8 cellular contexts compared by ENCODE assay signal in the genomic region with DNA sequence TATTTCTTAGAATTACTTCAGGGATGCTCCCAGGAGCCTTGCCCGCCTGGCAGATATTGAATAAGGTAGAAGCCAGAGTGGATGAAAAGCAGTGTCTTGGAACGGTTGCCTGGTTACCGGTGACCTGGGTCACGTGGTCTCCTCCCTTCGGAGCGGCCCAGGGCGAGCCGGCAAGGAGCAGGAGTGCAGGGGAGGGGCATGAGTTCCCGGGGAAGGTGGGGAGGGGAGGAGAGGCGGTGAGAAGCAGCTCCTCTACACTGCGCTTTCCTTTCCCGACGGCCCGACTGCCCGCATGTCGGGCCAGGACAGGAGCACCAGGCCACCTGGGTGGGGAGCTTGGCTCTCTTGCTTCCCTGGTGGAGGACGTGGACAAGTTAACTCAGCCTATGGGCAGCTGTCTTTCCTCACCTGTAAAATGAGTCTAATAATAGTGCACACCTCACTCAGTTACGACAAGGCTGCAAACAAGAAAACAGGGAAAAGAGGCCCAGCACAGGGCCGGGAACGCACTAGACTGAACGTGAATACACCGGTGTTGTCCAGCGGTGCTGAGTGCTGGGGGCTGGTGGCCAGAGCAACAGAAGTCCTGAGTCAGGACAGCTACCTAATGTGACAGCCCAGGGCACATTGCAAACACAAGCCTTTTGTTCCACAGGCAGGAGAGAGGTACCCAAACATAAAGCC.
A peak's percentile ranks its signal among the peaks of the same experiment; 100 is the strongest.
DNase-seq lines count a peak whose midpoint lies in the region; ATAC-seq, FAIRE-seq and TF ChIP-seq lines count a peak whose summit lies in the region.

No MANE protein-coding gene starts in this region.

- H3K4me3 Mint-ChIP-seq in progenitor cell of endocrine pancreas (ENCODE audit: low read depth), result peak overlapping the region; percentile 44

- H3K27me3 ChIP-seq in H7 (ENCODE audit: control insufficient read depth, insufficient read depth, low read length), result peaks cover 8% of the 10 kb centered on the region
- no peaks in the 10 kb centered on the region for H3K27me3 ChIP-seq in cardiac muscle cell

- H3K27ac ChIP-seq in cardiac muscle cell, result peak overlapping the region; percentile 66

- H3K9me3 Mint-ChIP-seq in progenitor cell of endocrine pancreas (ENCODE audit: low read depth), result no peaks in the 10 kb centered on the region

- H3K4me3 ChIP-seq in H7 (ENCODE audit: insufficient read depth, low read depth, low read length) (0 out of 2 replicates have a peak overlapping the region, but pooled peaks have one; percentile 11), cardiac muscle cell (no peak overlapping the region)

- H3K27ac Mint-ChIP-seq in progenitor cell of endocrine pancreas, result peak overlapping the region; percentile 96

- ATAC-seq in GM18867 (IDR thresholded peaks at IDR 0.05; ENCODE audit: unreplicated experiment), result no peak
- no peak for ATAC-seq in SK-N-SH treated with all-trans-retinoic acid at 6 μM for 48 hours

- TF ChIP-seq CTCF in cardiac muscle cell (IDR thresholded peaks at IDR 0.05; ENCODE audit: low read depth, low read length), result no peak
- no peak for TF ChIP-seq CTCF in progenitor cell of endocrine pancreas (IDR thresholded peaks at IDR 0.05; ENCODE audit: unreplicated experiment)

- TF ChIP-seq POLR2A in H54 (IDR thresholded peaks at IDR 0.05; ENCODE audit: low read depth, low read length), result no peak

- H3K36me3 ChIP-seq in H7 (replicated peaks; ENCODE audit: control insufficient read depth, insufficient read depth, low read length) (no peaks in the 10 kb centered on the region), cardiac muscle cell (no peaks in the 10 kb centered on the region)

- DNase-seq in H7 (peak; percentile 93), NCI-H510A treated with DMSO at 0.1 percent for 48 hours (lab: John Stamatoyannopoulos, UW) (peak; percentile 77), cardiac muscle cell (ENCODE audit: low read depth in 1 of 2, low spot score in 1 of 2) (peak; percentile 45 to 91), progenitor cell of endocrine pancreas (ENCODE audit: low spot score, unreplicated experiment) (peak; percentile 70), NOMO-1 treated with dmso at 0.1 percent for 144 hours (lab: John Stamatoyannopoulos, UW; ENCODE audit: unreplicated experiment) (no peak), H54 (ENCODE audit: insufficient read length, low spot score) (no peak)

- H3K9me3 ChIP-seq in cardiac muscle cell (ENCODE audit: low read depth), result no peaks in the 10 kb centered on the region

- no peaks in the 10 kb centered on the region for H3K27me3 Mint-ChIP-seq in progenitor cell of endocrine pancreas

- H3K4me1 Mint-ChIP-seq in progenitor cell of endocrine pancreas (ENCODE audit: low read depth), result peaks cover 45% of the 10 kb centered on the region

- H3K4me1 ChIP-seq in cardiac muscle cell (ENCODE audit: low read depth), result peaks cover 22% of the 10 kb centered on the region

- H3K36me3 Mint-ChIP-seq in progenitor cell of endocrine pancreas (ENCODE audit: insufficient read depth), result no peaks in the 10 kb centered on the region

- no peak for FAIRE-seq in H54 (lab: Jason Lieb, UNC)

TF ChIP-seq in SK-N-SH treated with all-trans-retinoic acid at 6 μM for 48 hours, 23 proteins besides CTCF, POLR2A, EP300 and RAD21:
- no peak for TF ChIP-seq ZFP30 (CRISPR knock-in tag; IDR thresholded peaks at IDR 0.05)
- TF ChIP-seq ZFP3 (CRISPR knock-in tag; IDR thresholded peaks at IDR 0.05), result no peak
- no peak for TF ChIP-seq ZNF70 (CRISPR knock-in tag; IDR thresholded peaks at IDR 0.05)
- TF ChIP-seq, protein P1, sequence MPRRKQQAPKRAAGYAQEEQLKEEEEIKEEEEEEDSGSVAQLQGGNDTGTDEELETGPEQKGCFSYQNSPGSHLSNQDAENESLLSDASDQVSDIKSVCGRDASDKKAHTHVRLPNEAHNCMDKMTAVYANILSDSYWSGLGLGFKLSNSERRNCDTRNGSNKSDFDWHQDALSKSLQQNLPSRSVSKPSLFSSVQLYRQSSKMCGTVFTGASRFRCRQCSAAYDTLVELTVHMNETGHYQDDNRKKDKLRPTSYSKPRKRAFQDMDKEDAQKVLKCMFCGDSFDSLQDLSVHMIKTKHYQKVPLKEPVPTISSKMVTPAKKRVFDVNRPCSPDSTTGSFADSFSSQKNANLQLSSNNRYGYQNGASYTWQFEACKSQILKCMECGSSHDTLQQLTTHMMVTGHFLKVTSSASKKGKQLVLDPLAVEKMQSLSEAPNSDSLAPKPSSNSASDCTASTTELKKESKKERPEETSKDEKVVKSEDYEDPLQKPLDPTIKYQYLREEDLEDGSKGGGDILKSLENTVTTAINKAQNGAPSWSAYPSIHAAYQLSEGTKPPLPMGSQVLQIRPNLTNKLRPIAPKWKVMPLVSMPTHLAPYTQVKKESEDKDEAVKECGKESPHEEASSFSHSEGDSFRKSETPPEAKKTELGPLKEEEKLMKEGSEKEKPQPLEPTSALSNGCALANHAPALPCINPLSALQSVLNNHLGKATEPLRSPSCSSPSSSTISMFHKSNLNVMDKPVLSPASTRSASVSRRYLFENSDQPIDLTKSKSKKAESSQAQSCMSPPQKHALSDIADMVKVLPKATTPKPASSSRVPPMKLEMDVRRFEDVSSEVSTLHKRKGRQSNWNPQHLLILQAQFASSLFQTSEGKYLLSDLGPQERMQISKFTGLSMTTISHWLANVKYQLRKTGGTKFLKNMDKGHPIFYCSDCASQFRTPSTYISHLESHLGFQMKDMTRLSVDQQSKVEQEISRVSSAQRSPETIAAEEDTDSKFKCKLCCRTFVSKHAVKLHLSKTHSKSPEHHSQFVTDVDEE (CRISPR knock-in tag; IDR thresholded peaks at IDR 0.05), result no peak
- no peak for TF ChIP-seq TOX (CRISPR knock-in tag; IDR thresholded peaks at IDR 0.05; ENCODE audit: borderline replicate concordance)
- TF ChIP-seq, protein P2, sequence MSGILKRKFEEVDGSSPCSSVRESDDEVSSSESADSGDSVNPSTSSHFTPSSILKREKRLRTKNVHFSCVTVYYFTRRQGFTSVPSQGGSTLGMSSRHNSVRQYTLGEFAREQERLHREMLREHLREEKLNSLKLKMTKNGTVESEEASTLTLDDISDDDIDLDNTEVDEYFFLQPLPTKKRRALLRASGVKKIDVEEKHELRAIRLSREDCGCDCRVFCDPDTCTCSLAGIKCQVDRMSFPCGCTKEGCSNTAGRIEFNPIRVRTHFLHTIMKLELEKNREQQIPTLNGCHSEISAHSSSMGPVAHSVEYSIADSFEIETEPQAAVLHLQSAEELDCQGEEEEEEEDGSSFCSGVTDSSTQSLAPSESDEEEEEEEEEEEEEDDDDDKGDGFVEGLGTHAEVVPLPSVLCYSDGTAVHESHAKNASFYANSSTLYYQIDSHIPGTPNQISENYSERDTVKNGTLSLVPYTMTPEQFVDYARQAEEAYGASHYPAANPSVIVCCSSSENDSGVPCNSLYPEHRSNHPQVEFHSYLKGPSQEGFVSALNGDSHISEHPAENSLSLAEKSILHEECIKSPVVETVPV (CRISPR knock-in tag; IDR thresholded peaks at IDR 0.05), result no peak
- no peak for TF ChIP-seq ZNF8 (CRISPR knock-in tag; IDR thresholded peaks at IDR 0.05)
- no peak for TF ChIP-seq ZNF565 (CRISPR knock-in tag; conservative IDR thresholded peaks at IDR 0.05; ENCODE audit: low read depth)
- TF ChIP-seq, protein P3, sequence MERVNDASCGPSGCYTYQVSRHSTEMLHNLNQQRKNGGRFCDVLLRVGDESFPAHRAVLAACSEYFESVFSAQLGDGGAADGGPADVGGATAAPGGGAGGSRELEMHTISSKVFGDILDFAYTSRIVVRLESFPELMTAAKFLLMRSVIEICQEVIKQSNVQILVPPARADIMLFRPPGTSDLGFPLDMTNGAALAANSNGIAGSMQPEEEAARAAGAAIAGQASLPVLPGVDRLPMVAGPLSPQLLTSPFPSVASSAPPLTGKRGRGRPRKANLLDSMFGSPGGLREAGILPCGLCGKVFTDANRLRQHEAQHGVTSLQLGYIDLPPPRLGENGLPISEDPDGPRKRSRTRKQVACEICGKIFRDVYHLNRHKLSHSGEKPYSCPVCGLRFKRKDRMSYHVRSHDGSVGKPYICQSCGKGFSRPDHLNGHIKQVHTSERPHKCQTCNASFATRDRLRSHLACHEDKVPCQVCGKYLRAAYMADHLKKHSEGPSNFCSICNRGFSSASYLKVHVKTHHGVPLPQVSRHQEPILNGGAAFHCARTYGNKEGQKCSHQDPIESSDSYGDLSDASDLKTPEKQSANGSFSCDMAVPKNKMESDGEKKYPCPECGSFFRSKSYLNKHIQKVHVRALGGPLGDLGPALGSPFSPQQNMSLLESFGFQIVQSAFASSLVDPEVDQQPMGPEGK (CRISPR knock-in tag; IDR thresholded peaks at IDR 0.05; ENCODE audit: borderline replicate concordance), result no peak
- no peak for TF ChIP-seq ZC3H10 (CRISPR knock-in tag; IDR thresholded peaks at IDR 0.05)
- TF ChIP-seq, protein P4, sequence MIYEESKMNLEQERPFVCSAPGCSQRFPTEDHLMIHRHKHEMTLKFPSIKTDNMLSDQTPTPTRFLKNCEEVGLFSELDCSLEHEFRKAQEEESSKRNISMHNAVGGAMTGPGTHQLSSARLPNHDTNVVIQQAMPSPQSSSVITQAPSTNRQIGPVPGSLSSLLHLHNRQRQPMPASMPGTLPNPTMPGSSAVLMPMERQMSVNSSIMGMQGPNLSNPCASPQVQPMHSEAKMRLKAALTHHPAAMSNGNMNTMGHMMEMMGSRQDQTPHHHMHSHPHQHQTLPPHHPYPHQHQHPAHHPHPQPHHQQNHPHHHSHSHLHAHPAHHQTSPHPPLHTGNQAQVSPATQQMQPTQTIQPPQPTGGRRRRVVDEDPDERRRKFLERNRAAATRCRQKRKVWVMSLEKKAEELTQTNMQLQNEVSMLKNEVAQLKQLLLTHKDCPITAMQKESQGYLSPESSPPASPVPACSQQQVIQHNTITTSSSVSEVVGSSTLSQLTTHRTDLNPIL (CRISPR knock-in tag; IDR thresholded peaks at IDR 0.05; ENCODE audit: low read depth), result no peak
- no peak for TF ChIP-seq ESRRG (CRISPR knock-in tag; IDR thresholded peaks at IDR 0.05)
- no peak for TF ChIP-seq RARB (CRISPR knock-in tag; IDR thresholded peaks at IDR 0.05)
- no peak for TF ChIP-seq ARNTL (CRISPR knock-in tag; IDR thresholded peaks at IDR 0.05; ENCODE audit: borderline replicate concordance, low read depth)

Comparison
In these comparisons a context has a peak if more than half of its experiments do, and no peak if none do; other contexts are left out.
1. DNase-seq: peak in H7 (single experiment), NCI-H510A treated with DMSO at 0.1 percent for 48 hours (single experiment), cardiac muscle cell (2 of 2) and progenitor cell of endocrine pancreas (single experiment); none in NOMO-1 treated with dmso at 0.1 percent for 144 hours (single experiment) and H54 (single experiment).